Comparison of ENCODE assay signal across 26 cellular contexts in the genomic region with DNA sequence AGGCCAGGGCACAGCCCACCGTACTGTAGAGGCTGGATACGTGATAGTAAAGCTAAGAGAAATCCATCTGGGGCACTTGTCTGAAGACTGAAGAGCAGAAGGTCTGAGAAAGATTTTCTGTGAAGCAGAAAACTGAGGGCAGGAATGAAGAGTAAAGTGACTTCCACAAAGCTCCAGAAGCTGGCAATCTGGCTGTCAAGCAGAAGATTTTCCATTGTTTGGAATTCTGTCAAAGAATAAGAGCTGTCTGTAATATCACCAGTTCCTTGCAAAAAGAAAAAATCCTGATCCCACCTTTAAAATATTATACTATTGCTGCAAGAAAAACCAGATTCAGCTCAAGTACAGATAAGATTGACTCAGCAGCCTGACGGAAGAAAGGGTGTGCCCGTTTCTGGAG.
"Had no signal": no experiment of that assay in that cellular context is flagged by ENCODE, and none has a peak within 500 bp of the region (broad histone marks: within the 10 kb centered on the region; RNA-seq: fewer than 3 reads in every experiment).

No MANE protein-coding gene starts in this region.

- H3K27me3 Mint-ChIP-seq: naive thymus-derived CD4-positive, alpha-beta T cell; stimulated activated naive B cell treated with anti-CD40 and anti-IgM and Interleukin-4, amounts not matched to agents 10 μg/mL and 1 μg/mL and 100 μg/mL, for 72 hours; stimulated activated naive CD8-positive, alpha-beta T cell treated with anti-CD3 and anti-CD28 coated beads, Interleukin-15, Interleukin-2, amounts not matched to agents 100 ng/mL and 50 ng/mL, for 24 hours had no signal

- DNase-seq: naive thymus-derived CD4-positive, alpha-beta T cell; natural killer cell; pancreas; right cardiac atrium; right lobe of liver; sigmoid colon; small intestine; stimulated activated CD4-positive, alpha-beta T cell treated with anti-CD3 and anti-CD28 coated beads, Interleukin-15, amount 100 ng/mL, for 24 hours; stimulated activated CD4-positive, alpha-beta T cell treated with anti-CD3 and anti-CD28 coated beads, Interleukin-2, amount 100 ng/mL, for 24 hours; stimulated activated CD4-positive, alpha-beta T cell treated with anti-CD3 and anti-CD28 coated beads, Interleukin-2, amount 100 ng/mL, for 48 hours; stimulated activated CD4-positive, alpha-beta T cell treated with anti-CD3 and anti-CD28 coated beads, Interleukin-4, amount 100 ng/mL, for 24 hours; stimulated activated naive B cell treated with anti-CD40 and anti-IgM and Interleukin-4, amounts not matched to agents 10 μg/mL and 1 μg/mL and 100 μg/mL, for 72 hours; stimulated activated naive CD4-positive, alpha-beta T cell treated with Interleukin-2 at 50 U/mL for 16 hours; stomach; thyroid gland; trophoblast cell; upper lobe of left lung had no signal

- H3K27me3 ChIP-seq: neutrophil, pancreas, right lobe of liver, sigmoid colon, stomach, thyroid gland, tibial nerve, upper lobe of left lung, vagina had no signal

- H3K4me3 Mint-ChIP-seq: naive thymus-derived CD4-positive, alpha-beta T cell; natural killer cell; nephron; neural crest cell; stimulated activated effector memory CD8-positive, alpha-beta T cell treated with anti-CD3 and anti-CD28 coated beads, Interleukin-12 subunit alpha, Interleukin-12 subunit beta, amount 100 ng/mL, for 72 hours; stimulated activated naive B cell treated with anti-CD40 and anti-IgM and Interleukin-4, amounts not matched to agents 10 μg/mL and 1 μg/mL and 100 μg/mL, for 72 hours; stimulated activated naive CD8-positive, alpha-beta T cell treated with anti-CD3 and anti-CD28 coated beads, Interleukin-15, Interleukin-2, amounts not matched to agents 100 ng/mL and 50 ng/mL, for 24 hours had no signal

- H3K4me3 ChIP-seq: pancreas, prostate gland, right lobe of liver, sigmoid colon, stomach, thoracic aorta, thyroid gland, tibial nerve, upper lobe of left lung, vagina had no signal

- H3K4me1 ChIP-seq: prostate gland, right lobe of liver, stomach, thyroid gland, tibial nerve, upper lobe of left lung, vagina had no signal

- H3K27ac ChIP-seq: neutrophil, pancreas, prostate gland, right lobe of liver, sigmoid colon, stomach, thoracic aorta, thyroid gland, tibial nerve, upper lobe of left lung, vagina had no signal

- H3K36me3 Mint-ChIP-seq: naive thymus-derived CD4-positive, alpha-beta T cell; natural killer cell; stimulated activated effector memory CD8-positive, alpha-beta T cell treated with anti-CD3 and anti-CD28 coated beads, Interleukin-12 subunit alpha, Interleukin-12 subunit beta, amount 100 ng/mL, for 72 hours; stimulated activated naive B cell treated with anti-CD40 and anti-IgM and Interleukin-4, amounts not matched to agents 10 μg/mL and 1 μg/mL and 100 μg/mL, for 72 hours had no signal

- ATAC-seq: naive thymus-derived CD4-positive, alpha-beta T cell; natural killer cell; pancreas; right cardiac atrium; right lobe of liver; stimulated activated effector memory CD8-positive, alpha-beta T cell treated with anti-CD3 and anti-CD28 coated beads, Interleukin-12 subunit alpha, Interleukin-12 subunit beta, amount 100 ng/mL, for 72 hours; stimulated activated naive B cell treated with anti-CD40 and anti-IgM and Interleukin-4, amounts not matched to agents 10 μg/mL and 1 μg/mL and 100 μg/mL, for 72 hours had no signal

- H3K36me3 ChIP-seq: neutrophil, pancreas, prostate gland, right lobe of liver, sigmoid colon, stomach, thoracic aorta, thyroid gland, tibial nerve, upper lobe of left lung, vagina had no signal

- H3K4me1 Mint-ChIP-seq: naive thymus-derived CD4-positive, alpha-beta T cell; natural killer cell; neural crest cell; stimulated activated effector memory CD8-positive, alpha-beta T cell treated with anti-CD3 and anti-CD28 coated beads, Interleukin-12 subunit alpha, Interleukin-12 subunit beta, amount 100 ng/mL, for 72 hours; stimulated activated naive B cell treated with anti-CD40 and anti-IgM and Interleukin-4, amounts not matched to agents 10 μg/mL and 1 μg/mL and 100 μg/mL, for 72 hours had no signal

- H3K27ac Mint-ChIP-seq: naive thymus-derived CD4-positive, alpha-beta T cell; natural killer cell; nephron; stimulated activated effector memory CD8-positive, alpha-beta T cell treated with anti-CD3 and anti-CD28 coated beads, Interleukin-12 subunit alpha, Interleukin-12 subunit beta, amount 100 ng/mL, for 72 hours; stimulated activated naive B cell treated with anti-CD40 and anti-IgM and Interleukin-4, amounts not matched to agents 10 μg/mL and 1 μg/mL and 100 μg/mL, for 72 hours; stimulated activated naive CD8-positive, alpha-beta T cell treated with anti-CD3 and anti-CD28 coated beads, Interleukin-15, Interleukin-2, amounts not matched to agents 100 ng/mL and 50 ng/mL, for 24 hours had no signal

- H3K9me3 Mint-ChIP-seq: nephron; neural crest cell; stimulated activated effector memory CD8-positive, alpha-beta T cell treated with anti-CD3 and anti-CD28 coated beads, Interleukin-12 subunit alpha, Interleukin-12 subunit beta, amount 100 ng/mL, for 72 hours; stimulated activated naive CD8-positive, alpha-beta T cell treated with anti-CD3 and anti-CD28 coated beads, Interleukin-15, Interleukin-2, amounts not matched to agents 100 ng/mL and 50 ng/mL, for 24 hours had no signal
